26 cellular contexts compared by ENCODE assay signal in genomic region chr7:14048889-14049288, GRCh38. TPM values are rescaled to one million over a fixed set of nuclear protein-coding genes. Genes with fewer than 3 reads are reported as not detected.
DNase-seq lines count a peak whose midpoint lies in the region; ATAC-seq, FAIRE-seq and TF ChIP-seq lines count a peak whose summit lies in the region.
"Had no signal": no experiment of that assay in that cellular context is flagged by ENCODE, and none has a peak within 500 bp of the region (broad histone marks: within the 10 kb centered on the region; RNA-seq: fewer than 3 reads in every experiment).

No MANE protein-coding gene starts in this region.

- H3K36me3 Mint-ChIP-seq in WTC11: 0 out of 2 replicates have a peak, but pooled peaks cover 3% of the 10 kb centered on the region
- H3K36me3 Mint-ChIP-seq: CD8-positive, alpha-beta T cell had no signal

- H3K4me2 ChIP-seq in endothelial cell of umbilical vein (ENCODE audit: insufficient read depth, low read length): no peak overlapping the region

- dilution Hi-C loops in endothelial cell of umbilical vein (cut with MboI; ENCODE audit: extremely low pct_ligation_motif_present, low sequenced_read_pairs): no loop called here

- no peaks in the 10 kb centered on the region for H3K4me1 ChIP-seq in endothelial cell of umbilical vein (ENCODE audit: control insufficient read depth, extremely low read depth, insufficient read depth, low read length)
- H3K4me1 ChIP-seq in vagina: no peaks in the 10 kb centered on the region
- H3K4me1 ChIP-seq in body of pancreas: no peaks in the 10 kb centered on the region
- H3K4me1 ChIP-seq: BE2C, HAP-1, tibial nerve had no signal

- H3K9me3 ChIP-seq in endothelial cell of umbilical vein (replicated peaks; ENCODE audit: control insufficient read depth, insufficient read depth, low read length) (no peaks in the 10 kb centered on the region), vagina (no peaks in the 10 kb centered on the region), body of pancreas (no peaks in the 10 kb centered on the region)
- H3K9me3 ChIP-seq: BE2C, HAP-1, tibial nerve had no signal

- WGBS in body of pancreas, 2 donors: 63 to 76% methylated on average over 2 of the region's 2 CpGs

- intact Hi-C loops in endothelial cell of umbilical vein (cut with micrococcal nuclease): no loop called here
- intact Hi-C loops in vagina (cut with DNase I): no loop called here
- intact Hi-C loops in body of pancreas (cut with DNase I): no loop called here

- H3K27ac ChIP-seq in endothelial cell of umbilical vein (ENCODE audit: insufficient read depth, low read depth, low read length) (no peak overlapping the region), vagina (no peak overlapping the region), body of pancreas (no peak overlapping the region)
- H3K27ac ChIP-seq: tibial nerve had no signal

- DNase-seq in NCI-H748 (lab: John Stamatoyannopoulos, UW; ENCODE audit: unreplicated experiment): peak; percentile 31
- DNase-seq in NCI-H748 treated with DMSO at 0.1 percent for 48 hours (lab: John Stamatoyannopoulos, UW): no peak
- DNase-seq in HT-29 (ENCODE audit: low spot score): peak; percentile 22
- DNase-seq in NCI-H345 treated with DMSO at 0.1 percent for 48 hours (lab: John Stamatoyannopoulos, UW; ENCODE audit: unreplicated experiment): peak; percentile 10
- DNase-seq in endothelial cell of umbilical vein (ENCODE audit: low read depth, low spot score): peak; percentile 1
- no peak for DNase-seq in WTC11 (ENCODE audit: low spot score)
- no peak for DNase-seq in vagina (ENCODE audit: extremely low spot score in 2 of 2)
- DNase-seq in body of pancreas: no peak
- DNase-seq: ACHN; activated CD4-positive, alpha-beta T cell treated with anti-CD3 and anti-CD28 coated beads, Interleukin-2, amount 50 U/mL, for 48 hours; activated CD4-positive, CD25-positive, alpha-beta regulatory T cell treated with anti-CD3 and anti-CD28 coated beads, Interleukin-2, amount 50 U/mL, for 72 hours; activated naive CD4-positive, alpha-beta T cell treated with Interleukin-2 at 50 U/mL for 16 hours; BE2C; CD8-positive, alpha-beta T cell; IMR-90; NCI-H1092; NCI-H2081; NCI-H446; nephron progenitor cell; Right ventricle myocardium superior; stimulated activated CD4-positive, alpha-beta T cell treated with anti-CD3 and anti-CD28 coated beads, Interleukin-4, amount 100 ng/mL, for 24 hours; T-helper 2 cell had no signal

- no peak for TF ChIP-seq POLR2A in endothelial cell of umbilical vein (IDR thresholded peaks at IDR 0.05; ENCODE audit: low read depth, low read length)
- TF ChIP-seq POLR2A in vagina (IDR thresholded peaks at IDR 0.05): no peak
- TF ChIP-seq POLR2A in body of pancreas (IDR thresholded peaks at IDR 0.05): no peak

- no peak overlapping the region for H3K9ac ChIP-seq in endothelial cell of umbilical vein (replicated peaks; ENCODE audit: extremely low read depth, insufficient read depth, low read length)

- ATAC-seq in WTC11: no peak
- ATAC-seq in body of pancreas: no peak
- ATAC-seq: CD8-positive, alpha-beta T cell had no signal

- H3K27me3 ChIP-seq in endothelial cell of umbilical vein (ENCODE audit: control insufficient read depth in 2 of 2, insufficient read depth in 2 of 2, low read length in 2 of 2) (no peaks in the 10 kb centered on the region), vagina (no peaks in the 10 kb centered on the region), body of pancreas (no peaks in the 10 kb centered on the region)
- H3K27me3 ChIP-seq: BE2C, tibial nerve had no signal

- BruUV-seq in endothelial cell of umbilical vein (replicated peaks; lab: Mats Ljungman, UMichigan): no TSS peak

- CTCF ChIA-PET in endothelial cell of umbilical vein (lab: Charles Lee) (no interaction called here), WTC11 (lab: Charles Lee) (no interaction called here)

- H3K27me3 Mint-ChIP-seq in WTC11 (ENCODE audit: low read depth): no peaks in the 10 kb centered on the region
- H3K27me3 Mint-ChIP-seq: central memory CD8-positive, alpha-beta T cell had no signal

- TF ChIP-seq CTCF in endothelial cell of umbilical vein (IDR thresholded peaks at IDR 0.05; ENCODE audit: extremely low read depth in 1 of 2, insufficient read depth in 1 of 2, low read depth in 1 of 2, low read length in 2 of 2) (no peak), WTC11 (IDR thresholded peaks at IDR 0.05) (no peak), vagina (IDR thresholded peaks at IDR 0.05) (no peak), body of pancreas (IDR thresholded peaks at IDR 0.05) (no peak)

- H4K20me1 ChIP-seq in endothelial cell of umbilical vein (replicated peaks; ENCODE audit: control insufficient read depth, extremely low read depth, insufficient read depth, low read length): no peaks in the 10 kb centered on the region

- POLR2A ChIA-PET in endothelial cell of umbilical vein (lab: Charles Lee) (no interaction called here), WTC11 (lab: Charles Lee) (no interaction called here)

- no peak overlapping the region for H3K4me3 ChIP-seq in endothelial cell of umbilical vein (replicated peaks in 1 of 3; ENCODE audit: insufficient read depth in 1 of 3, low read depth in 1 of 3, low read length in 3 of 3)
- no peak overlapping the region for H3K4me3 ChIP-seq in vagina
- no peak overlapping the region for H3K4me3 ChIP-seq in body of pancreas
- H3K4me3 ChIP-seq: HAP-1, tibial nerve had no signal

- H3K9me3 Mint-ChIP-seq in WTC11: peaks cover 3% of the 10 kb centered on the region; the same call in 1 of the 2 replicates
- H3K9me3 Mint-ChIP-seq: CD8-positive, alpha-beta T cell; central memory CD8-positive, alpha-beta T cell had no signal

- no peak for FAIRE-seq in endothelial cell of umbilical vein (lab: Jason Lieb, UNC)
- FAIRE-seq: G401.6 had no signal

- H3K36me3 ChIP-seq in endothelial cell of umbilical vein (ENCODE audit: control insufficient read depth in 2 of 2, extremely low read depth in 1 of 2, insufficient read depth in 2 of 2, low read length in 2 of 2) (no peaks in the 10 kb centered on the region), vagina (no peaks in the 10 kb centered on the region), body of pancreas (replicated peaks in 1 of 2; ENCODE audit: insufficient read depth in 1 of 2, low read depth in 2 of 2) (no peaks in the 10 kb centered on the region)
- H3K36me3 ChIP-seq: BE2C, HAP-1, tibial nerve had no signal

- H3K4me1 Mint-ChIP-seq in WTC11: no peaks in the 10 kb centered on the region
- H3K4me1 Mint-ChIP-seq: central memory CD8-positive, alpha-beta T cell had no signal

- no peaks in the 10 kb centered on the region for H3K79me2 ChIP-seq in endothelial cell of umbilical vein (ENCODE audit: control insufficient read depth, insufficient read depth, low read length)

- no peak overlapping the region for H3K27ac Mint-ChIP-seq in WTC11
- H3K27ac Mint-ChIP-seq: CD8-positive, alpha-beta T cell; nephron progenitor cell had no signal

- H2AFZ ChIP-seq in endothelial cell of umbilical vein (ENCODE audit: low read depth, low read length): no peak overlapping the region

- H3K9me1 ChIP-seq in endothelial cell of umbilical vein (replicated peaks; ENCODE audit: control insufficient read depth, extremely low read depth, insufficient read depth, low read length): no peaks in the 10 kb centered on the region

- no peak overlapping the region for H3K4me3 Mint-ChIP-seq in WTC11
- H3K4me3 Mint-ChIP-seq: CD8-positive, alpha-beta T cell; central memory CD8-positive, alpha-beta T cell; nephron progenitor cell had no signal

TF ChIP-seq in endothelial cell of umbilical vein, 7 proteins besides CTCF, POLR2A, EP300 and RAD21:
- TF ChIP-seq FOS (IDR thresholded peaks at IDR 0.05; ENCODE audit: borderline replicate concordance, insufficient read depth, low read length): no peak
- TF ChIP-seq MYC (IDR thresholded peaks at IDR 0.05; ENCODE audit: low read depth, low read length): no peak
- no peak for TF ChIP-seq JUN (IDR thresholded peaks at IDR 0.05; ENCODE audit: borderline replicate concordance, insufficient read depth, insufficient read length, low read depth)
- TF ChIP-seq POLR2AphosphoS5 (IDR thresholded peaks at IDR 0.05; ENCODE audit: insufficient read depth, low read depth, low read length): no peak
- TF ChIP-seq MAX (IDR thresholded peaks at IDR 0.05; ENCODE audit: insufficient read depth, insufficient read length): no peak
- TF ChIP-seq EZH2 (IDR thresholded peaks at IDR 0.05; ENCODE audit: borderline replicate concordance, low read depth, low read length, severe bottlenecking): no peak
- TF ChIP-seq GATA2 (IDR thresholded peaks at IDR 0.05; ENCODE audit: insufficient read depth, insufficient read length, low read depth, low read length): no peak

TF ChIP-seq in WTC11, 78 proteins besides CTCF, POLR2A, EP300 and RAD21:
- TF ChIP-seq ZNF423 (CRISPR knock-in tag; IDR thresholded peaks at IDR 0.05) (no peak), ZNF416 (CRISPR knock-in tag; IDR thresholded peaks at IDR 0.05) (no peak), HMGXB4 (CRISPR knock-in tag; IDR thresholded peaks at IDR 0.05) (no peak)

RNA-seq across cellular contexts. Expression of gene ETV1, which starts 59.4 kb away (rescaled TPM):
- 2.4 and 4.7 TPM in 2 replicates for total RNA-seq in HT-29 (2014; rRNA removed; shearing (Covaris generic))
- total RNA-seq in endothelial cell of umbilical vein: 16.6 and 18.7 TPM in 2 replicates
- 5.8 and 8.4 TPM in 2 replicates for polyA plus RNA-seq in endothelial cell of umbilical vein
- 6.5 and 8.7 TPM in 2 replicates for polyA plus RNA-seq in endothelial cell of umbilical vein (2011; cell fraction: cytosol; rRNA removed)
- polyA plus RNA-seq in endothelial cell of umbilical vein (2011; cell fraction: nucleus; rRNA removed): 11.2 and 14.4 TPM in 2 replicates
- polyA plus RNA-seq in endothelial cell of umbilical vein (2012): 5.6 and 9.2 TPM in 2 replicates
- polyA minus RNA-seq in endothelial cell of umbilical vein: 6.0 and 10.8 TPM in 2 replicates
- polyA minus RNA-seq in endothelial cell of umbilical vein (2011; cell fraction: cytosol; rRNA and poly(A)+ RNA removed): not detected
- 15.7 and 18.5 TPM in 2 replicates for polyA minus RNA-seq in endothelial cell of umbilical vein (2011; cell fraction: nucleus; rRNA and poly(A)+ RNA removed)
- 74.9 to 81.4 TPM (median 76.6 TPM) in 3 replicates for total RNA-seq in WTC11 (2021)
- 4.2 TPM for total RNA-seq in vagina
- total RNA-seq in body of pancreas: 1 to 10 TPM; 2.6 TPM
- total RNA-seq: CD8-positive, alpha-beta T cell had no signal

Comparison
In these comparisons a context has a peak if more than half of its experiments do, and no peak if none do; other contexts are left out.
1. DNase-seq: peak in NCI-H748 (single experiment), HT-29 (single experiment), NCI-H345 treated with DMSO at 0.1 percent for 48 hours (single experiment) and endothelial cell of umbilical vein (single experiment); none in NCI-H748 treated with DMSO at 0.1 percent for 48 hours (single experiment), WTC11 (single experiment), vagina (0 of 2) and body of pancreas (0 of 4).